In genomic region chr5:180777475-180777874, GRCh38 we compare ENCODE assay signal across 8 cellular contexts. TPM values are rescaled to one million over a fixed set of nuclear protein-coding genes. Genes with fewer than 3 reads are reported as not detected.
"Had no signal": no experiment of that assay in that cellular context is flagged by ENCODE, and none has a peak within 500 bp of the region (broad histone marks: within the 10 kb centered on the region; RNA-seq: fewer than 3 reads in every experiment).

No MANE protein-coding gene starts in this region.

- H3K36me3 Mint-ChIP-seq: IgD-negative memory B cell had no signal

- H3K4me3 Mint-ChIP-seq: IgD-negative memory B cell had no signal

- DNase-seq: IMR-90, KBM-7 had no signal

- H3K27ac ChIP-seq: HL-60 had no signal

- H3K27ac Mint-ChIP-seq: IgD-negative memory B cell had no signal

- H3K4me1 Mint-ChIP-seq: IgD-negative memory B cell had no signal

- H3K4me3 ChIP-seq: K562 had no signal

RNA-seq across cellular contexts. Expression of gene OR2Y1, which starts 37.6 kb away (rescaled TPM):
- total RNA-seq: HepG2, HT-29, HT1080, IMR-90, K562 had no signal
